ENCODE assay signal across 8 cellular contexts in the genomic region with DNA sequence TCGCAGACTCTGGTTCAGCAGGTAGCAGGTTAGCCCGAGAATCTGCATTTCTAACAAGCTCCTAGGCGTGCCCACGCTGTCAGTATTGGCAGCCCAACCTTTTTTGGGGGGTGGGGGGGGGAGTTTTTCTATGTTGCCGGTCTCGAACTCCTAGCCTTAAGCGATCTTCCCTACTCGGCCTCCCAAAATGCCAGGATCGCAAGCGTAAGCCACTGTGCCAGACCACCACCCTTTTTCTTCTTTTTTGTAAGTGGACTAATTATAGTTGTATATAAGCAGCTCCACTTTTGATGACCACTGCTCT. TPM values are rescaled to one million over a fixed set of nuclear protein-coding genes. Genes with fewer than 3 reads are reported as not detected.
A peak's percentile ranks its signal among the peaks of the same experiment; 100 is the strongest.
DNase-seq lines count a peak whose midpoint lies in the region; ATAC-seq and TF ChIP-seq lines count a peak whose summit lies in the region.

No MANE protein-coding gene starts in this region.

- no peak for DNase-seq in effector memory CD4-positive, alpha-beta T cell
- DNase-seq in osteocyte (ENCODE audit: extremely low spot score, unreplicated experiment): no peak
- DNase-seq in HEK293T (ENCODE audit: extremely low spot score): no peak
- DNase-seq in NCI-H146 treated with DMSO at 0.1 percent for 48 hours (lab: John Stamatoyannopoulos, UW; ENCODE audit: unreplicated experiment): no peak
- DNase-seq in stimulated activated CD4-positive, alpha-beta T cell treated with anti-CD3 and anti-CD28 coated beads, Interleukin-4, amount 100 ng/mL, for 4 hours: no peak
- no peak for DNase-seq in AML-193 (lab: John Stamatoyannopoulos, UW)

- H3K9me3 Mint-ChIP-seq in IgD-negative memory B cell (peaks cover 0 to 3% (median 0%) of the 10 kb centered on the region in 3 donors), osteocyte (ENCODE audit: unreplicated experiment) (no peaks in the 10 kb centered on the region)

- no peaks in the 10 kb centered on the region for H3K27me3 Mint-ChIP-seq in IgD-negative memory B cell
- H3K27me3 Mint-ChIP-seq in osteocyte (ENCODE audit: unreplicated experiment): no peaks in the 10 kb centered on the region

- H3K9me3 ChIP-seq in effector memory CD4-positive, alpha-beta T cell (ENCODE audit: control insufficient read depth, low read length): no peaks in the 10 kb centered on the region

- no peak for TF ChIP-seq CTCF in osteocyte (IDR thresholded peaks at IDR 0.05)

- CTCF ChIA-PET in HEK293T (lab: Yijun Ruan, JAX): interaction anchor here (0.8 kb wide), 1 partner anchor 16 kb away, joined by 5 read pairs; no protein-coding TSS in a partner anchor

- peak overlapping the region; percentile 66 for H3K27ac ChIP-seq in effector memory CD4-positive, alpha-beta T cell (ENCODE audit: insufficient read depth, low read length, poor library complexity, severe bottlenecking)

- H3K27me3 ChIP-seq in effector memory CD4-positive, alpha-beta T cell (replicated peaks; ENCODE audit: control insufficient read depth, insufficient read depth, low read length, poor library complexity, severe bottlenecking): no peaks in the 10 kb centered on the region

- H3K4me1 Mint-ChIP-seq in IgD-negative memory B cell (peaks cover 7 to 20% (median 12%) of the 10 kb centered on the region in 3 donors), osteocyte (ENCODE audit: unreplicated experiment) (peaks cover 24% of the 10 kb centered on the region)

- H3K36me3 Mint-ChIP-seq in IgD-negative memory B cell (peaks cover 18% of the 10 kb centered on the region), osteocyte (ENCODE audit: unreplicated experiment) (no peaks in the 10 kb centered on the region)

- H3K36me3 ChIP-seq in effector memory CD4-positive, alpha-beta T cell (ENCODE audit: control insufficient read depth, insufficient read depth, low read length): no peaks in the 10 kb centered on the region

- H3K4me3 Mint-ChIP-seq in IgD-negative memory B cell (peak overlapping the region; percentile 97 to 99 (median 99)), osteocyte (ENCODE audit: unreplicated experiment) (peak overlapping the region; percentile 99)

- H3K4me3 ChIP-seq in effector memory CD4-positive, alpha-beta T cell (ENCODE audit: insufficient read depth, low read depth, low read length, poor library complexity, severe bottlenecking): peak overlapping the region; percentile 95

- H3K4me1 ChIP-seq in effector memory CD4-positive, alpha-beta T cell (ENCODE audit: control insufficient read depth, insufficient read depth, low read length, poor library complexity, severe bottlenecking): peaks cover 16% of the 10 kb centered on the region

- H3K27ac Mint-ChIP-seq in IgD-negative memory B cell (peak overlapping the region; percentile 92 to 99 (median 99)), osteocyte (ENCODE audit: unreplicated experiment) (peak overlapping the region; percentile 81)

- ATAC-seq in GM18502 (IDR thresholded peaks at IDR 0.05; ENCODE audit: poor library complexity, unreplicated experiment): peak; percentile 31

- POLR2A ChIA-PET in HEK293T (lab: Yijun Ruan, JAX): interaction anchor here (1.1 to 1.2 kb wide), 2 partner anchors 86 to 103 kb away, joined by 3 to 6 read pairs; no protein-coding TSS in a partner anchor

TF ChIP-seq in HEK293T, 16 proteins besides CTCF, POLR2A, EP300 and RAD21:
- TF ChIP-seq FOXK2 (IDR thresholded peaks at IDR 0.05) (no peak), TARDBP (IDR thresholded peaks at IDR 0.05) (no peak), L3MBTL2 (conservative IDR thresholded peaks at IDR 0.05) (no peak), BHLHE40 (IDR thresholded peaks at IDR 0.05; ENCODE audit: borderline replicate concordance) (no peak), ELF4 (IDR thresholded peaks at IDR 0.05) (no peak)

RNA-seq across cellular contexts. Expression of a gene that starts 0.5 kb away (rescaled TPM):
- polyA plus RNA-seq in IgD-negative memory B cell: 10.5 TPM
- 6.9 and 7.2 TPM in 2 replicates for total RNA-seq in osteocyte

RNA-seq across cellular contexts. Expression of a gene that starts 19.3 kb away (rescaled TPM):
- not detected for polyA plus RNA-seq in IgD-negative memory B cell
- not detected in 2 replicates for total RNA-seq in osteocyte
